Comparison of ENCODE assay signal across 19 cellular contexts in genomic region chr22:18906896-18907295, GRCh38. TPM values are rescaled to one million over a fixed set of nuclear protein-coding genes. Genes with fewer than 3 reads are reported as not detected.
"Had no signal": no experiment of that assay in that cellular context is flagged by ENCODE, and none has a peak within 500 bp of the region (broad histone marks: within the 10 kb centered on the region; RNA-seq: fewer than 3 reads in every experiment).

No MANE protein-coding gene starts in this region.

- H3K36me3 Mint-ChIP-seq: activated naive CD4-positive, alpha-beta T cell treated with anti-CD3 and anti-CD28 coated beads, Interleukin-2, amount 50 U/mL, for 24 hours; naive thymus-derived CD8-positive, alpha-beta T cell had no signal

- H3K4me1 Mint-ChIP-seq: activated naive CD4-positive, alpha-beta T cell treated with anti-CD3 and anti-CD28 coated beads, Interleukin-2, amount 50 U/mL, for 24 hours; naive thymus-derived CD8-positive, alpha-beta T cell had no signal

- H3K27me3 ChIP-seq: gastroesophageal sphincter, tibial artery had no signal

- FAIRE-seq: kidney, TTC549 had no signal

- H3K4me3 ChIP-seq: gastroesophageal sphincter, tibial artery had no signal

- H3K4me1 ChIP-seq: gastroesophageal sphincter, tibial artery had no signal

- H3K9me3 Mint-ChIP-seq: activated naive CD4-positive, alpha-beta T cell treated with anti-CD3 and anti-CD28 coated beads, Interleukin-2, amount 50 U/mL, for 24 hours; activated T-cell treated with anti-CD3 and anti-CD28 coated beads, Interleukin-2, amount 50 U/mL, for 24 hours; naive thymus-derived CD8-positive, alpha-beta T cell had no signal

- H3K36me3 ChIP-seq: gastroesophageal sphincter, tibial artery had no signal

- H3K9me3 ChIP-seq: gastroesophageal sphincter, tibial artery had no signal

- DNase-seq: activated CD4-positive, alpha-beta T cell treated with anti-CD3 and anti-CD28 coated beads, Interleukin-2, amount 50 U/mL, for 1 hour; activated CD4-positive, CD25-positive, alpha-beta regulatory T cell; activated effector memory CD4-positive, alpha-beta T cell treated with Interleukin-2 at 50 U/mL for 16 hours; activated T-cell treated with anti-CD3 and anti-CD28 coated beads, Interleukin-2, amount 50 U/mL, for 24 hours; central memory CD4-positive, alpha-beta T cell; cortex of kidney; effector memory CD4-positive, alpha-beta T cell; kidney; naive thymus-derived CD8-positive, alpha-beta T cell; occipital lobe; stimulated activated CD4-positive, alpha-beta T cell treated with anti-CD3 and anti-CD28 coated beads, Interleukin-4, amount 100 ng/mL, for 4 hours; T-helper 2 cell; tibial artery had no signal

- H3K27ac Mint-ChIP-seq: activated naive CD4-positive, alpha-beta T cell treated with anti-CD3 and anti-CD28 coated beads, Interleukin-2, amount 50 U/mL, for 24 hours; activated T-cell treated with anti-CD3 and anti-CD28 coated beads, Interleukin-2, amount 50 U/mL, for 24 hours; naive thymus-derived CD8-positive, alpha-beta T cell had no signal

- H3K27me3 Mint-ChIP-seq: activated naive CD4-positive, alpha-beta T cell treated with anti-CD3 and anti-CD28 coated beads, Interleukin-2, amount 50 U/mL, for 24 hours; activated T-cell treated with anti-CD3 and anti-CD28 coated beads, Interleukin-2, amount 50 U/mL, for 24 hours; naive thymus-derived CD8-positive, alpha-beta T cell had no signal

- H3K4me3 Mint-ChIP-seq: activated naive CD4-positive, alpha-beta T cell treated with anti-CD3 and anti-CD28 coated beads, Interleukin-2, amount 50 U/mL, for 24 hours; activated T-cell treated with anti-CD3 and anti-CD28 coated beads, Interleukin-2, amount 50 U/mL, for 24 hours; naive thymus-derived CD8-positive, alpha-beta T cell had no signal

- H3K27ac ChIP-seq: epithelial cell of prostate, gastroesophageal sphincter, tibial artery had no signal

RNA-seq across cellular contexts. Expression of gene PRODH, which starts 29.2 kb away (rescaled TPM):
- total RNA-seq: lung microvascular endothelial cell, mononuclear cell had no signal
